ENCODE assay signal across 3 cellular contexts in genomic region chr19:23168286-23168685, GRCh38. TPM values are rescaled to one million over a fixed set of nuclear protein-coding genes. Genes with fewer than 3 reads are reported as not detected.
"Had no signal": no experiment of that assay in that cellular context is flagged by ENCODE, and none has a peak within 500 bp of the region (broad histone marks: within the 10 kb centered on the region; RNA-seq: fewer than 3 reads in every experiment).

No MANE protein-coding gene starts in this region.

RNA-seq across cellular contexts. Expression of gene ZNF730, which starts 51.5 kb away (rescaled TPM):
- total RNA-seq: left ventricle myocardium superior had no signal
- polyA plus RNA-seq: heart left ventricle; naive thymus-derived CD4-positive, alpha-beta T cell had no signal
